18 cellular contexts compared by ENCODE assay signal in genomic region chr7:36279926-36280315, GRCh38.
A peak's percentile ranks its signal among the peaks of the same experiment; 100 is the strongest.
DNase-seq lines count a peak whose midpoint lies in the region; ATAC-seq lines count a peak whose summit lies in the region.
"Had no signal": no experiment of that assay in that cellular context is flagged by ENCODE, and none has a peak within 500 bp of the region (broad histone marks: within the 10 kb centered on the region; RNA-seq: fewer than 3 reads in every experiment).

No MANE protein-coding gene starts in this region.

- H2BK15ac ChIP-seq in neuronal stem cell (ENCODE audit: low read length): no peak overlapping the region

- H3K36me3 Mint-ChIP-seq in activated CD8-positive, alpha-beta memory T cell treated with anti-CD3 and anti-CD28 coated beads, Interleukin-2, amount 10 ng/mL, durations not matched to agents 7 days and 5 days: no peaks in the 10 kb centered on the region
- H3K36me3 Mint-ChIP-seq: activated naive CD4-positive, alpha-beta T cell treated with anti-CD3 and anti-CD28 coated beads, Interleukin-2, amount 10 ng/mL, durations not matched to agents 7 days and 5 days had no signal

- no peak overlapping the region for H2BK12ac ChIP-seq in neuronal stem cell (ENCODE audit: low read length)

- no peak overlapping the region for H2BK120ac ChIP-seq in neuronal stem cell (ENCODE audit: low read depth, low read length)

- no peak overlapping the region for H3K4me3 Mint-ChIP-seq in activated CD8-positive, alpha-beta memory T cell treated with anti-CD3 and anti-CD28 coated beads, Interleukin-2, amount 10 ng/mL, durations not matched to agents 7 days and 5 days
- H3K4me3 Mint-ChIP-seq: activated naive CD4-positive, alpha-beta T cell treated with anti-CD3 and anti-CD28 coated beads, Interleukin-2, amount 10 ng/mL, durations not matched to agents 7 days and 5 days; HFFc6 had no signal

- H3K9me3 ChIP-seq in neuronal stem cell (replicated peaks in 1 of 2; ENCODE audit: control insufficient read depth in 2 of 2, insufficient read depth in 1 of 2, low read depth in 1 of 2, low read length in 2 of 2): no peaks in the 10 kb centered on the region
- H3K9me3 ChIP-seq: spleen had no signal

- peak; percentile 35 for DNase-seq in activated CD8-positive, alpha-beta memory T cell treated with anti-CD3 and anti-CD28 coated beads, Interleukin-2, amount 10 ng/mL, durations not matched to agents 7 days and 5 days
- no peak for DNase-seq in activated CD8-positive, alpha-beta memory T cell treated with anti-CD3 and anti-CD28 coated beads, Interleukin-2, amount 50 U/mL, for 48 hours
- no peak for DNase-seq in neuronal stem cell (ENCODE audit: low spot score)
- no peak for DNase-seq in NCI-H2081 (lab: John Stamatoyannopoulos, UW)
- no peak for DNase-seq in AG08395 (ENCODE audit: low spot score)
- DNase-seq: activated naive CD4-positive, alpha-beta T cell treated with anti-CD3 and anti-CD28 coated beads, Interleukin-2, amount 10 ng/mL, durations not matched to agents 7 days and 5 days; activated T-cell treated with anti-CD3 and anti-CD28 coated beads for 4 hours; foreskin keratinocyte; HFFc6; NCI-H1694; NCI-H510A; OCI-M1; spleen; stimulated activated naive CD4-positive, alpha-beta T cell treated with Interleukin-2 at 50 U/mL for 16 hours had no signal

- peaks cover 19% of the 10 kb centered on the region for H3K27me3 Mint-ChIP-seq in activated CD8-positive, alpha-beta memory T cell treated with anti-CD3 and anti-CD28 coated beads, Interleukin-2, amount 10 ng/mL, durations not matched to agents 7 days and 5 days

- H3K79me1 ChIP-seq in neuronal stem cell (ENCODE audit: low read depth, low read length): no peaks in the 10 kb centered on the region

- no peak overlapping the region for H2AFZ ChIP-seq in neuronal stem cell (ENCODE audit: low read length)
- H2AFZ ChIP-seq: parathyroid adenoma had no signal

- H3K23ac ChIP-seq in neuronal stem cell (ENCODE audit: low read depth, low read length, poor library complexity): no peak overlapping the region

- WGBS in neuronal stem cell (ENCODE audit: extremely low coverage in 2 of 2, insufficient read length in 2 of 2, insufficient replicate concordance in 1 of 2), 2 donors: no CpG with 5 or more reads among the region's 9 CpGs

- no peak for ATAC-seq in activated CD8-positive, alpha-beta memory T cell treated with anti-CD3 and anti-CD28 coated beads, Interleukin-2, amount 10 ng/mL, durations not matched to agents 7 days and 5 days
- ATAC-seq in GM21528 (IDR thresholded peaks at IDR 0.05; ENCODE audit: low FRiP score, unreplicated experiment): no peak
- no peak for ATAC-seq in HG02870 (IDR thresholded peaks at IDR 0.05; ENCODE audit: unreplicated experiment)

- H3K4me1 Mint-ChIP-seq in activated CD8-positive, alpha-beta memory T cell treated with anti-CD3 and anti-CD28 coated beads, Interleukin-2, amount 10 ng/mL, durations not matched to agents 7 days and 5 days: peaks cover 58% of the 10 kb centered on the region

- H3K14ac ChIP-seq in neuronal stem cell (ENCODE audit: low read length): no peak overlapping the region

- no peak overlapping the region for H4K8ac ChIP-seq in neuronal stem cell (ENCODE audit: low read depth, low read length)

- H4K91ac ChIP-seq in neuronal stem cell (ENCODE audit: low read depth, low read length, poor library complexity): no peak overlapping the region

- H3K27ac Mint-ChIP-seq in activated CD8-positive, alpha-beta memory T cell treated with anti-CD3 and anti-CD28 coated beads, Interleukin-2, amount 10 ng/mL, durations not matched to agents 7 days and 5 days: no peak overlapping the region
- H3K27ac Mint-ChIP-seq: activated naive CD4-positive, alpha-beta T cell treated with anti-CD3 and anti-CD28 coated beads, Interleukin-2, amount 10 ng/mL, durations not matched to agents 7 days and 5 days had no signal

- no peaks in the 10 kb centered on the region for H3K27me3 ChIP-seq in neuronal stem cell (ENCODE audit: control insufficient read depth in 3 of 3, insufficient read depth in 3 of 3, low read depth in 1 of 3, low read length in 3 of 3)
- H3K27me3 ChIP-seq: foreskin keratinocyte had no signal

- H3K36me3 ChIP-seq in neuronal stem cell (replicated peaks in 1 of 2; ENCODE audit: control insufficient read depth in 2 of 2, insufficient read depth in 2 of 2, low read length in 2 of 2): no peaks in the 10 kb centered on the region
- H3K36me3 ChIP-seq: spleen had no signal

- H3K4me3 ChIP-seq in neuronal stem cell (ENCODE audit: low read length in 2 of 2): no peak overlapping the region
- H3K4me3 ChIP-seq: spleen had no signal

- H2BK5ac ChIP-seq in neuronal stem cell (ENCODE audit: low read length): peak overlapping the region; percentile 11

- H3K4ac ChIP-seq in neuronal stem cell (ENCODE audit: low read length): no peak overlapping the region

- H2AK5ac ChIP-seq in neuronal stem cell (ENCODE audit: low read depth, low read length): peak overlapping the region; percentile 86

- no peak overlapping the region for H3K4me2 ChIP-seq in neuronal stem cell (ENCODE audit: insufficient read depth, low read length, poor library complexity, severe bottlenecking)

- H3K27ac ChIP-seq in cingulate gyrus (ENCODE audit: low read depth, low read length): peak overlapping the region; percentile 91
- H3K27ac ChIP-seq in neuronal stem cell (replicated peaks; ENCODE audit: low read length): no peak overlapping the region
- H3K27ac ChIP-seq: foreskin keratinocyte, parathyroid adenoma had no signal

- no peak overlapping the region for H3K9ac ChIP-seq in neuronal stem cell (ENCODE audit: low read depth, low read length, poor library complexity)
- H3K9ac ChIP-seq: parathyroid adenoma had no signal

- peaks cover 24 to 30% of the 10 kb centered on the region in 2 donors for H3K4me1 ChIP-seq in neuronal stem cell (ENCODE audit: control insufficient read depth in 2 of 2, insufficient read depth in 1 of 2, low read depth in 1 of 2, low read length in 2 of 2)

- H3K9me3 Mint-ChIP-seq in activated CD8-positive, alpha-beta memory T cell treated with anti-CD3 and anti-CD28 coated beads, Interleukin-2, amount 10 ng/mL, durations not matched to agents 7 days and 5 days (ENCODE audit: low read depth): no peaks in the 10 kb centered on the region
- H3K9me3 Mint-ChIP-seq: activated naive CD4-positive, alpha-beta T cell treated with anti-CD3 and anti-CD28 coated beads, Interleukin-2, amount 10 ng/mL, durations not matched to agents 7 days and 5 days; HFFc6 had no signal

- CTCF ChIA-PET in activated CD8-positive, alpha-beta memory T cell treated with anti-CD3 and anti-CD28 coated beads, Interleukin-2, amount 10 ng/mL, durations not matched to agents 7 days and 5 days (lab: Charles Lee): interaction anchor here (1.2 kb wide), 1 partner anchor 11 kb away, joined by 3 read pairs; no protein-coding TSS in a partner anchor

- H3K18ac ChIP-seq in neuronal stem cell (ENCODE audit: low read length): no peak overlapping the region
